ENCODE assay signal across 8 cellular contexts in genomic region chr19:4066682-4067395, GRCh38. TPM values are rescaled to one million over a fixed set of nuclear protein-coding genes. Genes with fewer than 3 reads are reported as not detected.
DNase-seq lines count a peak whose midpoint lies in the region; ATAC-seq and TF ChIP-seq lines count a peak whose summit lies in the region.

Gene ZBTB7A, minus strand, starts transcription at chr19:4066899. Its CDS starts 11,667 bp downstream, at chr19:4055232.

- H3K27ac ChIP-seq in coronary artery, result peak within 1 kb of the TSS; percentile 92 to 99

- H3K4me3 ChIP-seq in coronary artery, result peak within 1 kb of the TSS; percentile 100

- no peak for ATAC-seq in GM19351 (IDR thresholded peaks at IDR 0.05; ENCODE audit: unreplicated experiment)

- no peak for TF ChIP-seq CTCF in coronary artery (IDR thresholded peaks at IDR 0.05)

- DNase-seq in A172 (ENCODE audit: low spot score) (peak; percentile 63), GM19238 (ENCODE audit: insufficient read length, low spot score) (peak; percentile 74), NCI-H526 (lab: John Stamatoyannopoulos, UW) (peak; percentile 51 to 78), coronary artery (ENCODE audit: low spot score) (peak; percentile 92), left kidney (ENCODE audit: low read depth, low spot score) (peak; percentile 93)
- DNase-seq in activated CD4-positive, alpha-beta T cell treated with anti-CD3 and anti-CD28 coated beads, Interleukin-2, amount 50 U/mL, for 1 hour, result peak; percentile 76
- DNase-seq in stimulated activated CD4-positive, alpha-beta T cell treated with anti-CD3 and anti-CD28 coated beads, Interleukin-2, amount 100 ng/mL, for 24 hours, result peak; percentile 70 to 75

RNA-seq across cellular contexts. Expression of gene ZBTB7A, which starts in this region (rescaled TPM):
- 15.8 and 16.4 TPM in 2 replicates for total RNA-seq in A172 (2014; rRNA removed; shearing (Covaris generic))
